In the genomic region with DNA sequence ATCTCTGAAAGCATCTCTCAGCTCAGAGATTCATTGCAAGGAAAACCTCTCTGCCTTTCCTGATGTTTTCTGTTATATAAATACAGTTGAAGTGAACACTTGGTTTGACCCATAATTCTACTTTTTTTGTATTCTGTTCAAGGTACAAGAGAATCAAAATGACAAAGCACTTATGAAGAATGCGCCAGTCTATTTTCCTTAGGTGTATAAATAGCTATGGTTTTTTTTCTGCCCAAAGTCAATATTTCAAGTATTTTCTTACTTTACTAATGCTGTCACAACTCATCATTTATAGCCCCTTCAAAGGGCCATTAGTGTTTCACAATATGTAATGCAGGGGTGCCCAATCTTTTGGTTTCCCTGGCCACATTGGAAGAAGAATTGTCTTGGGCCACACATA, we compare ENCODE assay signal across 1 cellular context.
TF ChIP-seq lines count a peak whose summit lies in the region.

No MANE protein-coding gene starts in this region.

TF ChIP-seq in GM23338, 12 proteins besides CTCF, POLR2A, EP300 and RAD21 (continued from another document):
- TF ChIP-seq, protein P1, sequence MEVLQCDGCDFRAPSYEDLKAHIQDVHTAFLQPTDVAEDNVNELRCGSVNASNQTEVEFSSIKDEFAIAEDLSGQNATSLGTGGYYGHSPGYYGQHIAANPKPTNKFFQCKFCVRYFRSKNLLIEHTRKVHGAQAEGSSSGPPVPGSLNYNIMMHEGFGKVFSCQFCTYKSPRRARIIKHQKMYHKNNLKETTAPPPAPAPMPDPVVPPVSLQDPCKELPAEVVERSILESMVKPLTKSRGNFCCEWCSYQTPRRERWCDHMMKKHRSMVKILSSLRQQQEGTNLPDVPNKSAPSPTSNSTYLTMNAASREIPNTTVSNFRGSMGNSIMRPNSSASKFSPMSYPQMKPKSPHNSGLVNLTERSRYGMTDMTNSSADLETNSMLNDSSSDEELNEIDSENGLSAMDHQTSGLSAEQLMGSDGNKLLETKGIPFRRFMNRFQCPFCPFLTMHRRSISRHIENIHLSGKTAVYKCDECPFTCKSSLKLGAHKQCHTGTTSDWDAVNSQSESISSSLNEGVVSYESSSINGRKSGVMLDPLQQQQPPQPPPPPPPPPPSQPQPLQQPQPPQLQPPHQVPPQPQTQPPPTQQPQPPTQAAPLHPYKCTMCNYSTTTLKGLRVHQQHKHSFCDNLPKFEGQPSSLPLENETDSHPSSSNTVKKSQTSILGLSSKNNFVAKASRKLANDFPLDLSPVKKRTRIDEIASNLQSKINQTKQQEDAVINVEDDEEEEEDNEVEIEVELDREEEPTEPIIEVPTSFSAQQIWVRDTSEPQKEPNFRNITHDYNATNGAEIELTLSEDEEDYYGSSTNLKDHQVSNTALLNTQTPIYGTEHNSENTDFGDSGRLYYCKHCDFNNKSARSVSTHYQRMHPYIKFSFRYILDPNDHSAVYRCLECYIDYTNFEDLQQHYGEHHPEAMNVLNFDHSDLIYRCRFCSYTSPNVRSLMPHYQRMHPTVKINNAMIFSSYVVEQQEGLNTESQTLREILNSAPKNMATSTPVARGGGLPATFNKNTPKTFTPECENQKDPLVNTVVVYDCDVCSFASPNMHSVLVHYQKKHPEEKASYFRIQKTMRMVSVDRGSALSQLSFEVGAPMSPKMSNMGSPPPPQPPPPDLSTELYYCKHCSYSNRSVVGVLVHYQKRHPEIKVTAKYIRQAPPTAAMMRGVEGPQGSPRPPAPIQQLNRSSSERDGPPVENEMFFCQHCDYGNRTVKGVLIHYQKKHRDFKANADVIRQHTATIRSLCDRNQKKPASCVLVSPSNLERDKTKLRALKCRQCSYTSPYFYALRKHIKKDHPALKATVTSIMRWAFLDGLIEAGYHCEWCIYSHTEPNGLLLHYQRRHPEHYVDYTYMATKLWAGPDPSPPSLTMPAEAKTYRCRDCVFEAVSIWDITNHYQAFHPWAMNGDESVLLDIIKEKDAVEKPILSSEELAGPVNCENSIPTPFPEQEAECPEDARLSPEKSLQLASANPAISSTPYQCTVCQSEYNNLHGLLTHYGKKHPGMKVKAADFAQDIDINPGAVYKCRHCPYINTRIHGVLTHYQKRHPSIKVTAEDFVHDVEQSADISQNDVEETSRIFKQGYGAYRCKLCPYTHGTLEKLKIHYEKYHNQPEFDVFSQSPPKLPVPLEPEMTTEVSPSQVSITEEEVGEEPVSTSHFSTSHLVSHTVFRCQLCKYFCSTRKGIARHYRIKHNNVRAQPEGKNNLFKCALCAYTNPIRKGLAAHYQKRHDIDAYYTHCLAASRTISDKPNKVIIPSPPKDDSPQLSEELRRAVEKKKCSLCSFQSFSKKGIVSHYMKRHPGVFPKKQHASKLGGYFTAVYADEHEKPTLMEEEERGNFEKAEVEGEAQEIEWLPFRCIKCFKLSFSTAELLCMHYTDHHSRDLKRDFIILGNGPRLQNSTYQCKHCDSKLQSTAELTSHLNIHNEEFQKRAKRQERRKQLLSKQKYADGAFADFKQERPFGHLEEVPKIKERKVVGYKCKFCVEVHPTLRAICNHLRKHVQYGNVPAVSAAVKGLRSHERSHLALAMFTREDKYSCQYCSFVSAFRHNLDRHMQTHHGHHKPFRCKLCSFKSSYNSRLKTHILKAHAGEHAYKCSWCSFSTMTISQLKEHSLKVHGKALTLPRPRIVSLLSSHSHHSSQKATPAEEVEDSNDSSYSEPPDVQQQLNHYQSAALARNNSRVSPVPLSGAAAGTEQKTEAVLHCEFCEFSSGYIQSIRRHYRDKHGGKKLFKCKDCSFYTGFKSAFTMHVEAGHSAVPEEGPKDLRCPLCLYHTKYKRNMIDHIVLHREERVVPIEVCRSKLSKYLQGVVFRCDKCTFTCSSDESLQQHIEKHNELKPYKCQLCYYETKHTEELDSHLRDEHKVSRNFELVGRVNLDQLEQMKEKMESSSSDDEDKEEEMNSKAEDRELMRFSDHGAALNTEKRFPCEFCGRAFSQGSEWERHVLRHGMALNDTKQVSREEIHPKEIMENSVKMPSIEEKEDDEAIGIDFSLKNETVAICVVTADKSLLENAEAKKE (CRISPR knock-in tag; IDR thresholded peaks at IDR 0.05), result no peak
- TF ChIP-seq, protein P2, sequence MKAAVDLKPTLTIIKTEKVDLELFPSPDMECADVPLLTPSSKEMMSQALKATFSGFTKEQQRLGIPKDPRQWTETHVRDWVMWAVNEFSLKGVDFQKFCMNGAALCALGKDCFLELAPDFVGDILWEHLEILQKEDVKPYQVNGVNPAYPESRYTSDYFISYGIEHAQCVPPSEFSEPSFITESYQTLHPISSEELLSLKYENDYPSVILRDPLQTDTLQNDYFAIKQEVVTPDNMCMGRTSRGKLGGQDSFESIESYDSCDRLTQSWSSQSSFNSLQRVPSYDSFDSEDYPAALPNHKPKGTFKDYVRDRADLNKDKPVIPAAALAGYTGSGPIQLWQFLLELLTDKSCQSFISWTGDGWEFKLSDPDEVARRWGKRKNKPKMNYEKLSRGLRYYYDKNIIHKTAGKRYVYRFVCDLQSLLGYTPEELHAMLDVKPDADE (IDR thresholded peaks at IDR 0.05), result no peak
